ENCODE assay signal across 25 cellular contexts in genomic region chr1:17584539-17584938, GRCh38. TPM values are rescaled to one million over a fixed set of nuclear protein-coding genes. Genes with fewer than 3 reads are reported as not detected.
DNase-seq lines count a peak whose midpoint lies in the region; ATAC-seq, FAIRE-seq and TF ChIP-seq lines count a peak whose summit lies in the region.
"Had no signal": no experiment of that assay in that cellular context is flagged by ENCODE, and none has a peak within 500 bp of the region (broad histone marks: within the 10 kb centered on the region; RNA-seq: fewer than 3 reads in every experiment).

No MANE protein-coding gene starts in this region.

- H3K36me3 Mint-ChIP-seq in GM23338 (ENCODE audit: low read depth) (peaks cover 20% of the 10 kb centered on the region; the same call in 2 of the 3 replicates), WTC11 (peaks cover 3% of the 10 kb centered on the region; the same call in 1 of the 2 replicates)
- H3K36me3 Mint-ChIP-seq in activated CD4-positive, alpha-beta memory T cell treated with anti-CD3 and anti-CD28 coated beads, Interleukin-2, amount 10 ng/mL, durations not matched to agents 7 days and 5 days (ENCODE audit: low read depth) = no peaks in the 10 kb centered on the region
- H3K36me3 Mint-ChIP-seq: CD8-positive, alpha-beta memory T cell had no signal

- H3K9ac ChIP-seq in H1 (replicated peaks in 1 of 4; ENCODE audit: extremely low read depth in 1 of 4, low read depth in 3 of 4, low read length in 3 of 4) = no peak overlapping the region

- H3K27ac ChIP-seq in GM23338 (ENCODE audit: low read depth) (0 out of 2 replicates have a peak overlapping the region, but pooled peaks have one; percentile 26), H1 (ENCODE audit: low read depth, low read length) (no peak overlapping the region), thoracic aorta (peak overlapping the region; percentile 72 to 99)

- H3K4me1 ChIP-seq in GM23338 (ENCODE audit: insufficient read depth) (peaks cover 66% of the 10 kb centered on the region), H1 (replicated peaks in 1 of 4; ENCODE audit: control insufficient read depth in 3 of 4, insufficient read depth in 4 of 4, low read length in 3 of 4) (peaks cover 13 to 53% (median 35%) of the 10 kb centered on the region in 4 experiments), thoracic aorta (ENCODE audit: control insufficient read depth in 1 of 2, low read depth in 2 of 2) (peaks cover 62 to 90% of the 10 kb centered on the region in 2 donors)

- H3K14ac ChIP-seq in H1 (ENCODE audit: insufficient read length) = no peak overlapping the region

- no peaks in the 10 kb centered on the region for H3K9me3 ChIP-seq in H1 (ENCODE audit: insufficient read depth in 2 of 2, low read depth in 1 of 2, low read length in 1 of 2)
- H3K9me3 ChIP-seq in thoracic aorta = no peaks in the 10 kb centered on the region
- H3K9me3 ChIP-seq: A549; BE2C; BLaER1 treated with 17β-estradiol and CSF1 and Interleukin-3, amounts not matched to agents 10 nM and 100 nM had no signal

- no peak overlapping the region for H4K5ac ChIP-seq in H1 (ENCODE audit: insufficient read length, low read depth, low read length)

- H3K4me2 ChIP-seq in GM23338 (no peak overlapping the region), H1 (ENCODE audit: insufficient read depth in 1 of 2, low read depth in 2 of 2, low read length in 2 of 2) (no peak overlapping the region)
- H3K4me2 ChIP-seq: A549 had no signal

- H3K27ac Mint-ChIP-seq in GM23338 (no peak overlapping the region), WTC11 (peak overlapping the region; percentile 57; the same call in 1 of the 2 replicates)
- H3K27ac Mint-ChIP-seq in activated CD4-positive, alpha-beta memory T cell treated with anti-CD3 and anti-CD28 coated beads, Interleukin-2, amount 10 ng/mL, durations not matched to agents 7 days and 5 days = no peak overlapping the region
- H3K27ac Mint-ChIP-seq: CD4-positive, alpha-beta T cell; CD8-positive, alpha-beta memory T cell had no signal

- FAIRE-seq in H1 (lab: Jason Lieb, UNC) = no peak
- FAIRE-seq: A549, D721Med, GM12891 had no signal

- H2AFZ ChIP-seq in GM23338 (no peak overlapping the region), H1 (ENCODE audit: low read length) (no peak overlapping the region)

- peak overlapping the region; percentile 83; the same call in 1 of the 2 replicates for H2AK5ac ChIP-seq in H1 (ENCODE audit: low read depth, low read length)

- TF ChIP-seq EP300 in H1 (IDR thresholded peaks at IDR 0.05; ENCODE audit: borderline replicate concordance in 1 of 2, low read depth in 2 of 2, low read length in 2 of 2) = no peak

- no peaks in the 10 kb centered on the region for H3K23me2 ChIP-seq in H1 (ENCODE audit: low read depth, low read length)

- TF ChIP-seq CTCF in GM23338 (conservative IDR thresholded peaks at IDR 0.05; ENCODE audit: low read depth in 2 of 2) (no peak), WTC11 (IDR thresholded peaks at IDR 0.05) (no peak), H1 (IDR thresholded peaks at IDR 0.05; ENCODE audit: control extremely low read depth in 1 of 3, insufficient read depth in 1 of 3, low read depth in 1 of 3, low read length in 3 of 3) (no peak), thoracic aorta (IDR thresholded peaks at IDR 0.05) (no peak)

- 95% methylated on average over 10 of the region's 10 CpGs; no CpG with 5 or more reads in 1 of the 2 experiments for WGBS in H1 (ENCODE audit: extremely low coverage in 1 of 2, insufficient coverage in 1 of 2, insufficient read length in 1 of 2, insufficient replicate concordance in 2 of 2, low coverage in 1 of 2, low lambda C conversion rate in 2 of 2, missing lambda C conversion rate in 1 of 2), 2 experiments

- POLR2A ChIA-PET in WTC11 (lab: Charles Lee) = no interaction called here
- POLR2A ChIA-PET in H1 (lab: Charles Lee; ENCODE audit: partially characterized antibody) = interaction anchor here (1.0 to 2.2 kb wide), 4 partner anchors 10 to 38 kb away, joined by 3 to 5 read pairs (median 4); no protein-coding TSS in a partner anchor
- POLR2A ChIA-PET in activated CD4-positive, alpha-beta memory T cell treated with anti-CD3 and anti-CD28 coated beads, Interleukin-2, amount 10 ng/mL, durations not matched to agents 7 days and 5 days (lab: Charles Lee) = no interaction called here

- CTCF ChIA-PET in WTC11 (lab: Charles Lee) = interaction anchor here (1.0 to 9.0 kb wide), 5 partner anchors 11 to 77 kb away, joined by 3 to 147 read pairs (median 4); no protein-coding TSS in a partner anchor
- CTCF ChIA-PET in H1 (lab: Charles Lee; ENCODE audit: partially characterized antibody) = interaction anchor here (0.8 to 86.2 kb wide), 6 partner anchors 13 to 90 kb away, joined by 3 to 1640 read pairs (median 82); no protein-coding TSS in a partner anchor
- CTCF ChIA-PET in activated CD4-positive, alpha-beta memory T cell treated with anti-CD3 and anti-CD28 coated beads, Interleukin-2, amount 10 ng/mL, durations not matched to agents 7 days and 5 days (lab: Charles Lee) = interaction anchor here (1.3 kb wide), 1 partner anchor 22 kb away, joined by 5 read pairs; no protein-coding TSS in a partner anchor

- H3K4me1 Mint-ChIP-seq in GM23338 (peaks cover 75% of the 10 kb centered on the region), WTC11 (peaks cover 71% of the 10 kb centered on the region)
- no peaks in the 10 kb centered on the region for H3K4me1 Mint-ChIP-seq in activated CD4-positive, alpha-beta memory T cell treated with anti-CD3 and anti-CD28 coated beads, Interleukin-2, amount 10 ng/mL, durations not matched to agents 7 days and 5 days
- H3K4me1 Mint-ChIP-seq: CD8-positive, alpha-beta memory T cell had no signal

- no peak overlapping the region for H4K91ac ChIP-seq in H1 (replicated peaks; ENCODE audit: insufficient read length, low read length)

- ATAC-seq in GM23338 = no peak
- no peak for ATAC-seq in WTC11
- ATAC-seq in thoracic aorta (ENCODE audit: insufficient number of reproducible peaks, low FRiP score, low read depth) = no peak
- ATAC-seq: A549, HCT116 had no signal

- H2BK15ac ChIP-seq in H1 (ENCODE audit: low read length) = no peak overlapping the region

- no peaks in the 10 kb centered on the region for H3K9me2 ChIP-seq in GM23338 (ENCODE audit: insufficient read depth)

- H3K9me3 Mint-ChIP-seq in GM23338 (no peaks in the 10 kb centered on the region), WTC11 (no peaks in the 10 kb centered on the region)
- no peaks in the 10 kb centered on the region for H3K9me3 Mint-ChIP-seq in activated CD4-positive, alpha-beta memory T cell treated with anti-CD3 and anti-CD28 coated beads, Interleukin-2, amount 10 ng/mL, durations not matched to agents 7 days and 5 days
- H3K9me3 Mint-ChIP-seq: CD14-positive monocyte; CD4-positive, alpha-beta T cell; CD8-positive, alpha-beta memory T cell; H9; HFFc6 had no signal

- H4K20me1 ChIP-seq in GM23338 (replicated peaks; ENCODE audit: insufficient read depth) (peaks cover under 1% of the 10 kb centered on the region; the same call in 1 of the 2 replicates), H1 (replicated peaks in 1 of 2; ENCODE audit: control insufficient read depth in 1 of 2, insufficient read depth in 2 of 2, low read length in 2 of 2) (peaks cover 2 to 5% of the 10 kb centered on the region in 2 experiments)

- DNase-seq in GM23338 (ENCODE audit: low spot score) (no peak), WTC11 (ENCODE audit: low spot score) (no peak), H1 (ENCODE audit: low read depth in 1 of 2, low spot score in 2 of 2) (no peak), thoracic aorta (ENCODE audit: low spot score) (no peak), NCI-H524 (lab: John Stamatoyannopoulos, UW) (no peak), DMS53 (lab: John Stamatoyannopoulos, UW) (no peak)
- no peak for DNase-seq in activated CD4-positive, alpha-beta memory T cell treated with anti-CD3 and anti-CD28 coated beads, Interleukin-2, amount 10 ng/mL, durations not matched to agents 7 days and 5 days
- DNase-seq in activated CD4-positive, alpha-beta T cell treated with anti-CD3 and anti-CD28 coated beads for 1 hour = no peak
- DNase-seq: 8988T; ACHN; AML-193; BE2C; CD4-positive, alpha-beta T cell; CD8-positive, alpha-beta memory T cell; DMS 273 treated with DMSO at 0.1 percent for 48 hours; DMS79 treated with DMSO at 0.1 percent for 48 hours; GF-D8; H9; HFFc6 had no signal

- peaks cover 11% of the 10 kb centered on the region for H3K79me2 ChIP-seq in GM23338 (replicated peaks; ENCODE audit: insufficient read depth)
- peaks cover 0 to 16% of the 10 kb centered on the region in 2 experiments; a peak in 1 of 4 replicates for H3K79me2 ChIP-seq in H1 (ENCODE audit: control insufficient read depth in 1 of 2, insufficient read depth in 2 of 2, low read length in 2 of 2)

- H3K23ac ChIP-seq in H1 (ENCODE audit: insufficient read length) = no peak overlapping the region

- H3K27me3 Mint-ChIP-seq in GM23338 (ENCODE audit: insufficient read depth, low read depth, poor library complexity) (peaks cover 23% of the 10 kb centered on the region), WTC11 (ENCODE audit: low read depth) (no peaks in the 10 kb centered on the region)
- H3K27me3 Mint-ChIP-seq in activated CD4-positive, alpha-beta memory T cell treated with anti-CD3 and anti-CD28 coated beads, Interleukin-2, amount 10 ng/mL, durations not matched to agents 7 days and 5 days = no peaks in the 10 kb centered on the region
- H3K27me3 Mint-ChIP-seq: CD4-positive, alpha-beta T cell had no signal

- 0 out of 2 replicates have a peak, but pooled peaks cover 6% of the 10 kb centered on the region for H3K36me3 ChIP-seq in GM23338 (ENCODE audit: insufficient read depth)
- H3K36me3 ChIP-seq in H1 (ENCODE audit: control insufficient read depth in 2 of 4, insufficient read depth in 4 of 4, low read length in 3 of 4) = peaks cover 0 to 8% (median under 1%) of the 10 kb centered on the region in 4 experiments; a peak in 3 of 8 replicates
- H3K36me3 ChIP-seq in thoracic aorta = peaks cover 3% of the 10 kb centered on the region
- H3K36me3 ChIP-seq: BE2C had no signal

- H3F3A ChIP-seq in GM23338 (replicated peaks; ENCODE audit: low read depth) = peaks cover 17% of the 10 kb centered on the region

- H2BK120ac ChIP-seq in H1 (replicated peaks; ENCODE audit: low read depth, low read length) = no peak overlapping the region

- H4K8ac ChIP-seq in H1 (ENCODE audit: extremely low read depth, insufficient read depth, low read length) = no peak overlapping the region

- no peak overlapping the region for H3K4ac ChIP-seq in H1 (replicated peaks; ENCODE audit: insufficient read length, low read depth, low read length)

- TF ChIP-seq POLR2A in H1 (IDR thresholded peaks at IDR 0.05; ENCODE audit: control extremely low read depth in 1 of 2, low read depth in 2 of 2, low read length in 2 of 2) = no peak

- no peak overlapping the region for H2BK20ac ChIP-seq in H1 (ENCODE audit: low read length)

- H3K4me3 Mint-ChIP-seq in GM23338 (no peak overlapping the region), WTC11 (no peak overlapping the region)
- no peak overlapping the region for H3K4me3 Mint-ChIP-seq in activated CD4-positive, alpha-beta memory T cell treated with anti-CD3 and anti-CD28 coated beads, Interleukin-2, amount 10 ng/mL, durations not matched to agents 7 days and 5 days
- H3K4me3 Mint-ChIP-seq: CD14-positive monocyte; CD4-positive, alpha-beta T cell; CD8-positive, alpha-beta memory T cell; H9; HFFc6 had no signal

- peaks cover 13% of the 10 kb centered on the region for H3K79me1 ChIP-seq in H1 (ENCODE audit: low read depth, low read length)

- TF ChIP-seq RAD21 in H1 (IDR thresholded peaks at IDR 0.05 in 1 of 2, conservative IDR thresholded peaks at IDR 0.05 in 1 of 2; ENCODE audit: low read depth in 2 of 2, low read length in 2 of 2) = no peak

- H3K4me3 ChIP-seq in GM23338 = no peak overlapping the region
- H3K4me3 ChIP-seq in H1 (ENCODE audit: extremely low read depth in 1 of 4, insufficient read depth in 2 of 4, low read depth in 3 of 4, low read length in 4 of 4) = no peak overlapping the region
- no peak overlapping the region for H3K4me3 ChIP-seq in thoracic aorta
- H3K4me3 ChIP-seq: A549; BLaER1 treated with 17β-estradiol and CSF1 and Interleukin-3, amounts not matched to agents 10 nM and 100 nM had no signal

- H3K27me3 ChIP-seq in GM23338 (ENCODE audit: insufficient read depth) (no peaks in the 10 kb centered on the region), H1 (replicated peaks in 1 of 4; ENCODE audit: control insufficient read depth in 3 of 4, extremely low read depth in 1 of 4, insufficient read depth in 3 of 4, low read length in 3 of 4) (no peaks in the 10 kb centered on the region), thoracic aorta (replicated peaks; ENCODE audit: insufficient read depth) (no peaks in the 10 kb centered on the region)
- H3K27me3 ChIP-seq: BE2C; BLaER1 treated with 17β-estradiol and CSF1 and Interleukin-3, amounts not matched to agents 10 nM and 100 nM had no signal

- no peak overlapping the region for H3K18ac ChIP-seq in H1 (ENCODE audit: extremely low read depth, low read length)

- H2BK5ac ChIP-seq in H1 (ENCODE audit: low read depth, low read length) = peak overlapping the region; percentile 23; the same call in 1 of the 2 replicates

- H2BK12ac ChIP-seq in H1 (ENCODE audit: low read depth, low read length) = no peak overlapping the region

- H3K56ac ChIP-seq in H1 (replicated peaks; ENCODE audit: insufficient read length, low read depth, low read length) = no peak overlapping the region

RNA-seq across cellular contexts. Expression of gene ARHGEF10L, which starts 45.0 kb away (rescaled TPM):
- total RNA-seq in GM23338 (2014; rRNA removed; shearing (Covaris generic)) = 37.9 and 46.8 TPM in 2 replicates
- polyA plus RNA-seq in GM23338 (2016; fragmentation: Nextera tagmentation; extraction: Ambion mirVana) (12.1 and 13.4 TPM in 2 replicates), H1 (2011; rRNA removed) (33.6 and 55.3 TPM in 2 replicates)
- total RNA-seq in WTC11 (2021) (32.4 to 34.6 TPM (median 34.4 TPM) in 3 replicates), thoracic aorta (100 to 1,000 TPM; 226 to 301 TPM)
- total RNA-seq in H1 (2021; fragmentation: NEBNext Ultra II Directional; extraction: Animal tissue kit (Norgen Biotek cat#: 25700)) = 38.0 and 39.6 TPM in 2 replicates
- 43.2 TPM for polyA plus RNA-seq in H1 (2011; cell fraction: cytosol; rRNA removed)
- 171 TPM for polyA plus RNA-seq in H1 (2011; cell fraction: nucleus; rRNA removed)
- 23.6 to 37.7 TPM (median 33.8 TPM) in 4 replicates for polyA plus RNA-seq in H1 (2012, experiment 1 of 2)
- polyA plus RNA-seq in H1 (2012, experiment 2 of 2) = 27.2 TPM
- 17.0 TPM for polyA plus RNA-seq in H1 (2013, experiment 1 of 2)
- polyA plus RNA-seq in H1 (2013, experiment 2 of 2) = 16.9 TPM
- 46.7 and 47.4 TPM in 2 replicates for polyA minus RNA-seq in H1 (2011; rRNA and poly(A)+ RNA removed)
- polyA minus RNA-seq in H1 (2011; cell fraction: cytosol; rRNA and poly(A)+ RNA removed) = 33.8 TPM
- polyA minus RNA-seq in H1 (2011; cell fraction: nucleus; rRNA and poly(A)+ RNA removed) = 74.8 TPM
- total RNA-seq in activated CD4-positive, alpha-beta memory T cell treated with anti-CD3 and anti-CD28 coated beads, Interleukin-2, amount 10 ng/mL, durations not matched to agents 7 days and 5 days = not detected
- polyA plus RNA-seq: CD8-positive, alpha-beta memory T cell had no signal

Comparison
In these comparisons a context has a peak if more than half of its experiments do, and no peak if none do; other contexts are left out.
1. RNA of gene ARHGEF10L, which starts 45.0 kb away (total RNA-seq): 226 to 301 TPM in thoracic aorta, 37.9 to 46.8 TPM in GM23338, 38.0 to 39.6 TPM in H1 and 32.4 to 34.6 TPM in WTC11; not detected in activated CD4-positive, alpha-beta memory T cell treated with anti-CD3 and anti-CD28 coated beads, Interleukin-2, amount 10 ng/mL, durations not matched to agents 7 days and 5 days; every median in the first group is over 10 times any median in the second.